21 cellular contexts compared by ENCODE assay signal in genomic region chr16:22874394-22874793, GRCh38.
"Had no signal": no experiment of that assay in that cellular context is flagged by ENCODE, and none has a peak within 500 bp of the region (broad histone marks: within the 10 kb centered on the region; RNA-seq: fewer than 3 reads in every experiment).

No MANE protein-coding gene starts in this region.

- DNase-seq: activated B cell treated with CpG ODN at 0.5 μM for 24 hours; activated CD4-positive, alpha-beta T cell treated with anti-CD3 and anti-CD28 coated beads for 36 hours; activated CD4-positive, alpha-beta T cell treated with anti-CD3 and anti-CD28 coated beads, Interleukin-2, amount 50 U/mL, for 4 hours; activated effector memory CD4-positive, alpha-beta T cell treated with Interleukin-2 at 50 U/mL for 16 hours; activated naive CD4-positive, alpha-beta T cell treated with Interleukin-2 at 50 U/mL for 16 hours; anterior cingulate cortex; cortex of kidney; effector memory CD8-positive, alpha-beta T cell; erythroblast; gastrocnemius medialis; glutamatergic neuron; left ventricle myocardium inferior; mesendoderm; natural killer cell; right cardiac atrium; stimulated activated CD4-positive, alpha-beta T cell treated with anti-CD3 and anti-CD28 coated beads, Interleukin-15, amount 100 ng/mL, for 24 hours; stimulated activated CD4-positive, alpha-beta T cell treated with anti-CD3 and anti-CD28 coated beads, Interleukin-2, amount 100 ng/mL, for 24 hours; stimulated activated naive B cell treated with anti-CD40 and anti-IgM and Interleukin-4, amounts not matched to agents 10 μg/mL and 1 μg/mL and 100 μg/mL, for 72 hours; stomach; thyroid gland; upper lobe of left lung had no signal

- ATAC-seq: activated CD4-positive, alpha-beta T cell treated with anti-CD3 and anti-CD28 coated beads for 36 hours; effector memory CD8-positive, alpha-beta T cell; gastrocnemius medialis; natural killer cell; right cardiac atrium; stimulated activated naive B cell treated with anti-CD40 and anti-IgM and Interleukin-4, amounts not matched to agents 10 μg/mL and 1 μg/mL and 100 μg/mL, for 72 hours had no signal
